In the genomic region with DNA sequence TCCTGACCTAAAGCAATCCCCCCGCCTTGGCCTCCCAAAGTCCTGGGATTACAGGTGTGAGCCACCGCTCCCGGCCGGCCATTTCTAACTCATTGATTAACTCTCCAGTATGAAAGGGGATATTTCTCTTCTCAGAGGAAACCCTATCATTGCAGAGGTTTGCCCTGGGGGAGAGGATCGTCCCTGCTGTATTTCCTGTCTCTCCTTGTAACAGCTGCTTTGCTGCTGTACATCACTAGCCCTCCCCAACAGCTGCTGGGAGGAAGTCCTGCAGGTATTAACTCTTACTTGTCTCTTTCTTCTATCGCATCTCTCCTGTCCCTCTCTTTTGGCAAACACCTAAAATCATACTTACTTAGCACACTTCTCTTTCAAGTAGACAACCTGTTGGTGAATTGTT, we compare ENCODE assay signal across 15 cellular contexts.
"Had no signal": no experiment of that assay in that cellular context is flagged by ENCODE, and none has a peak within 500 bp of the region (broad histone marks: within the 10 kb centered on the region; RNA-seq: fewer than 3 reads in every experiment).

No MANE protein-coding gene starts in this region.

- H3K27ac ChIP-seq: cardiac muscle cell, left lung, neutrophil, WERI-Rb-1 had no signal

- H3K9me3 ChIP-seq: left lung, neutrophil had no signal

- H3K4me3 ChIP-seq: cardiac muscle cell, left lung had no signal

- H3K27me3 ChIP-seq: cardiac muscle cell, left lung, neutrophil had no signal

- H3K36me3 ChIP-seq: cardiac muscle cell, left lung, neutrophil, WERI-Rb-1 had no signal

- H3K4me1 ChIP-seq: left lung had no signal

- ATAC-seq: activated CD8-positive, alpha-beta T cell treated with anti-CD3 and anti-CD28 coated beads for 36 hours; activated T-cell treated with anti-CD3 and anti-CD28 coated beads, Interleukin-2, amount 50 U/mL, for 4 hours; left lung; stimulated activated effector memory CD8-positive, alpha-beta T cell treated with anti-CD3 and anti-CD28 coated beads, Interleukin-12 subunit alpha, Interleukin-12 subunit beta, amount 100 ng/mL, for 72 hours had no signal

- DNase-seq: activated CD4-positive, alpha-beta T cell treated with anti-CD3 and anti-CD28 coated beads for 48 hours; activated CD8-positive, alpha-beta T cell treated with anti-CD3 and anti-CD28 coated beads for 36 hours; activated effector memory CD4-positive, alpha-beta T cell treated with Interleukin-2 at 50 U/mL for 16 hours; activated naive CD4-positive, alpha-beta T cell treated with anti-CD3 and anti-CD28 coated beads, Interleukin-2, amount 50 U/mL, for 16 hours; activated T-cell treated with anti-CD3 and anti-CD28 coated beads, Interleukin-2, amount 50 U/mL, for 4 hours; hippocampal formation; kidney; left lung; naive B cell; posterior cingulate gyrus; retina; WERI-Rb-1 had no signal
